Comparison of ENCODE assay signal across 1 cellular context in the genomic region with DNA sequence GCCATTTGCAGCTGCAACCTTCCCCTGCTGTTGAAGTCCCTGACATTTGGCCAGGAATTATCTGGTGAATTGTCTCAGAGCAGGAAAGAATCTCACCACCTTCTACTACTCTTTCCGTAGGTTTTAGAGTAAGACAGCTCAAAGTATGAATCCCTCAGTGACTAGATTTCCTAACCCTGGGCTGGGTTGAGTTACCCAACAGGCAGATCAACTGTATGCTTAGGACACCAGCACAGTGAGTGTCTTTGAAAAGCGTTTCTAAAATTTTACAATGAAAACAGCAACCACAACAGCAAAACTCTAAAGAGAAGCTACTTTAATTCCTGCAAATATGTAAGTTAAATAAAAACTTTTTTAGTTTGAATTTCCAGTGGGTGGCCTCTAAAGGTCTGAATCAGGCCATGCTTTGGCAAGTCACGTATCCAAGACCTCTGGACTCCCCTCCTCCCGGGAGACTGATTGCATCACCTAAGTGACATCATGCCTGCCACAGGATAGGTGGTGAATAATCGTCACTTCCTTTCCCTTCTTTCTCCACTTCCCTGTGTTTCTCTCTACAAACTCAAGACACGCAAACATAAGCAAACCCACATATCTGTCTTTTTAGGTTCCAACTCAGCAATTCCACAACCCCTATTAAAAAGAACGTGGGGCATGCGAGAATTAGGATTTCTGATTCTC.
TF ChIP-seq lines count a peak whose summit lies in the region.

No MANE protein-coding gene starts in this region.

TF ChIP-seq in HepG2, 621 proteins besides CTCF, POLR2A, EP300 and RAD21:
- TF ChIP-seq CREB1 (IDR thresholded peaks at IDR 0.05): peak; percentile 56
- peak; percentile 81 for TF ChIP-seq CREB1 (CRISPR knock-in tag; IDR thresholded peaks at IDR 0.05)
- TF ChIP-seq MAX (IDR thresholded peaks at IDR 0.05): no peak
- no peak for TF ChIP-seq STAT5B (CRISPR knock-in tag; IDR thresholded peaks at IDR 0.05)
- 0 out of 2 replicates have a peak, but pooled peaks have one; percentile 39 for TF ChIP-seq CEBPG (CRISPR knock-in tag; IDR thresholded peaks at IDR 0.05)
- TF ChIP-seq ATF7 (IDR thresholded peaks at IDR 0.05): peak; percentile 59; the same call in 1 of the 2 replicates
- no peak for TF ChIP-seq ATF7 (CRISPR knock-in tag; IDR thresholded peaks at IDR 0.05)
- no peak for TF ChIP-seq ZNF282 (IDR thresholded peaks at IDR 0.05; ENCODE audit: partially characterized antibody)
- TF ChIP-seq MAFG (CRISPR knock-in tag; IDR thresholded peaks at IDR 0.05): no peak
- peak; percentile 70; the same call in 1 of the 2 replicates for TF ChIP-seq CEBPB (IDR thresholded peaks at IDR 0.05; ENCODE audit: borderline replicate concordance, low read depth, low read length)
- no peak for TF ChIP-seq ZNF121 (CRISPR knock-in tag; IDR thresholded peaks at IDR 0.05)
- TF ChIP-seq THYN1 (CRISPR knock-in tag; IDR thresholded peaks at IDR 0.05; ENCODE audit: borderline replicate concordance, low read depth): no peak
- TF ChIP-seq ZNF274 (CRISPR knock-in tag; IDR thresholded peaks at IDR 0.05): no peak
- TF ChIP-seq TCF7L2 (IDR thresholded peaks at IDR 0.05; ENCODE audit: low read depth, low read length): no peak
- no peak for TF ChIP-seq ZFP41 (CRISPR knock-in tag; IDR thresholded peaks at IDR 0.05; ENCODE audit: borderline replicate concordance)
- TF ChIP-seq DMAP1 (CRISPR knock-in tag; IDR thresholded peaks at IDR 0.05): no peak
- TF ChIP-seq, protein P1, sequence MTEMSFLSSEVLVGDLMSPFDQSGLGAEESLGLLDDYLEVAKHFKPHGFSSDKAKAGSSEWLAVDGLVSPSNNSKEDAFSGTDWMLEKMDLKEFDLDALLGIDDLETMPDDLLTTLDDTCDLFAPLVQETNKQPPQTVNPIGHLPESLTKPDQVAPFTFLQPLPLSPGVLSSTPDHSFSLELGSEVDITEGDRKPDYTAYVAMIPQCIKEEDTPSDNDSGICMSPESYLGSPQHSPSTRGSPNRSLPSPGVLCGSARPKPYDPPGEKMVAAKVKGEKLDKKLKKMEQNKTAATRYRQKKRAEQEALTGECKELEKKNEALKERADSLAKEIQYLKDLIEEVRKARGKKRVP (CRISPR knock-in tag; IDR thresholded peaks at IDR 0.05): peak in 1 of 2 experiments; percentile 37; a peak in 1 of 4 replicates
- peak; percentile 60; the same call in 1 of the 2 replicates for TF ChIP-seq GABPB1 (CRISPR knock-in tag; IDR thresholded peaks at IDR 0.05)
- no peak for TF ChIP-seq SUZ12 (IDR thresholded peaks at IDR 0.05; ENCODE audit: low read depth, low read length)
- TF ChIP-seq, protein P2, sequence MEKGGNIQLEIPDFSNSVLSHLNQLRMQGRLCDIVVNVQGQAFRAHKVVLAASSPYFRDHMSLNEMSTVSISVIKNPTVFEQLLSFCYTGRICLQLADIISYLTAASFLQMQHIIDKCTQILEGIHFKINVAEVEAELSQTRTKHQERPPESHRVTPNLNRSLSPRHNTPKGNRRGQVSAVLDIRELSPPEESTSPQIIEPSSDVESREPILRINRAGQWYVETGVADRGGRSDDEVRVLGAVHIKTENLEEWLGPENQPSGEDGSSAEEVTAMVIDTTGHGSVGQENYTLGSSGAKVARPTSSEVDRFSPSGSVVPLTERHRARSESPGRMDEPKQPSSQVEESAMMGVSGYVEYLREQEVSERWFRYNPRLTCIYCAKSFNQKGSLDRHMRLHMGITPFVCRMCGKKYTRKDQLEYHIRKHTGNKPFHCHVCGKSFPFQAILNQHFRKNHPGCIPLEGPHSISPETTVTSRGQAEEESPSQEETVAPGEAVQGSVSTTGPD (CRISPR knock-in tag; IDR thresholded peaks at IDR 0.05): no peak
- TF ChIP-seq ERF (CRISPR knock-in tag; IDR thresholded peaks at IDR 0.05): no peak
- TF ChIP-seq RFXANK (CRISPR knock-in tag; IDR thresholded peaks at IDR 0.05): no peak
- peak; percentile 81 for TF ChIP-seq ZBTB21 (CRISPR knock-in tag; IDR thresholded peaks at IDR 0.05)
- TF ChIP-seq ZGPAT (CRISPR knock-in tag; IDR thresholded peaks at IDR 0.05): no peak
- TF ChIP-seq GABPA (IDR thresholded peaks at IDR 0.05; ENCODE audit: low read depth, low read length): no peak
- TF ChIP-seq GABPA (CRISPR knock-in tag; IDR thresholded peaks at IDR 0.05; ENCODE audit: low read depth): peak; percentile 62
